Comparison of ENCODE assay signal across 20 cellular contexts in genomic region chr9:99238331-99238730, GRCh38. TPM values are rescaled to one million over a fixed set of nuclear protein-coding genes. Genes with fewer than 3 reads are reported as not detected.
DNase-seq lines count a peak whose midpoint lies in the region; ATAC-seq, FAIRE-seq and TF ChIP-seq lines count a peak whose summit lies in the region.
"Had no signal": no experiment of that assay in that cellular context is flagged by ENCODE, and none has a peak within 500 bp of the region (broad histone marks: within the 10 kb centered on the region; RNA-seq: fewer than 3 reads in every experiment).

No MANE protein-coding gene starts in this region.

- H3K9me3 Mint-ChIP-seq in activated CD4-positive, alpha-beta T cell treated with anti-CD3 and anti-CD28 coated beads for 36 hours (ENCODE audit: low read depth), result no peaks in the 10 kb centered on the region
- H3K9me3 Mint-ChIP-seq in activated B cell treated with CpG ODN at 0.5 μM for 24 hours, result no peaks in the 10 kb centered on the region
- no peaks in the 10 kb centered on the region for H3K9me3 Mint-ChIP-seq in stimulated activated effector memory CD8-positive, alpha-beta T cell treated with anti-CD3 and anti-CD28 coated beads, Interleukin-12 subunit alpha, Interleukin-12 subunit beta, amount 100 ng/mL, for 72 hours
- H3K9me3 Mint-ChIP-seq: CD14-positive monocyte; CD8-positive, alpha-beta T cell had no signal

- CTCF ChIA-PET in activated CD4-positive, alpha-beta T cell treated with anti-CD3 and anti-CD28 coated beads for 36 hours (lab: Charles Lee), result interaction anchor here (1.0 kb wide), 1 partner anchor 17 kb away, joined by 3 read pairs; the partner anchor contains the start of genes ALG2 and SEC61B
- CTCF ChIA-PET in activated B cell treated with CpG ODN at 0.5 μM for 24 hours (lab: Charles Lee), result no interaction called here

- no peak overlapping the region for H3K27ac Mint-ChIP-seq in activated CD4-positive, alpha-beta T cell treated with anti-CD3 and anti-CD28 coated beads for 36 hours
- H3K27ac Mint-ChIP-seq in activated B cell treated with CpG ODN at 0.5 μM for 24 hours, result peak overlapping the region; percentile 99
- peak overlapping the region; percentile 41 for H3K27ac Mint-ChIP-seq in stimulated activated effector memory CD8-positive, alpha-beta T cell treated with anti-CD3 and anti-CD28 coated beads, Interleukin-12 subunit alpha, Interleukin-12 subunit beta, amount 100 ng/mL, for 72 hours
- H3K27ac Mint-ChIP-seq: CD14-positive monocyte; CD8-positive, alpha-beta T cell had no signal

- POLR2A ChIA-PET in activated CD4-positive, alpha-beta T cell treated with anti-CD3 and anti-CD28 coated beads for 36 hours (lab: Charles Lee), result no interaction called here
- POLR2A ChIA-PET in activated B cell treated with CpG ODN at 0.5 μM for 24 hours (lab: Charles Lee), result interaction anchor here (0.9 to 5.1 kb wide), 3 partner anchors 15 to 28 kb away, joined by 3 to 27 read pairs (median 4); no protein-coding TSS in a partner anchor

- H3K4me3 Mint-ChIP-seq in activated CD4-positive, alpha-beta T cell treated with anti-CD3 and anti-CD28 coated beads for 36 hours, result no peak overlapping the region
- no peak overlapping the region for H3K4me3 Mint-ChIP-seq in activated B cell treated with CpG ODN at 0.5 μM for 24 hours
- no peak overlapping the region for H3K4me3 Mint-ChIP-seq in stimulated activated effector memory CD8-positive, alpha-beta T cell treated with anti-CD3 and anti-CD28 coated beads, Interleukin-12 subunit alpha, Interleukin-12 subunit beta, amount 100 ng/mL, for 72 hours
- H3K4me3 Mint-ChIP-seq: CD14-positive monocyte; CD8-positive, alpha-beta T cell had no signal

- peaks cover 32% of the 10 kb centered on the region for H3K4me1 Mint-ChIP-seq in activated CD4-positive, alpha-beta T cell treated with anti-CD3 and anti-CD28 coated beads for 36 hours
- H3K4me1 Mint-ChIP-seq in activated B cell treated with CpG ODN at 0.5 μM for 24 hours, result peaks cover 70% of the 10 kb centered on the region
- peaks cover 23% of the 10 kb centered on the region for H3K4me1 Mint-ChIP-seq in stimulated activated effector memory CD8-positive, alpha-beta T cell treated with anti-CD3 and anti-CD28 coated beads, Interleukin-12 subunit alpha, Interleukin-12 subunit beta, amount 100 ng/mL, for 72 hours

- H3K36me3 ChIP-seq in lower lobe of right lung, result peaks cover 46% of the 10 kb centered on the region
- H3K36me3 ChIP-seq in vagina, result peaks cover 0 to 14% of the 10 kb centered on the region in 2 donors
- no peaks in the 10 kb centered on the region for H3K36me3 ChIP-seq in prostate gland
- H3K36me3 ChIP-seq: HAP-1 had no signal

- no peaks in the 10 kb centered on the region for H3K9me3 ChIP-seq in lower lobe of right lung
- H3K9me3 ChIP-seq in vagina, result no peaks in the 10 kb centered on the region
- no peaks in the 10 kb centered on the region for H3K9me3 ChIP-seq in prostate gland
- H3K9me3 ChIP-seq: HAP-1 had no signal

- no peaks in the 10 kb centered on the region for H3K27me3 Mint-ChIP-seq in activated CD4-positive, alpha-beta T cell treated with anti-CD3 and anti-CD28 coated beads for 36 hours
- H3K27me3 Mint-ChIP-seq in activated B cell treated with CpG ODN at 0.5 μM for 24 hours, result no peaks in the 10 kb centered on the region

- peak; percentile 53 for ATAC-seq in activated CD4-positive, alpha-beta T cell treated with anti-CD3 and anti-CD28 coated beads for 36 hours
- ATAC-seq in activated B cell treated with CpG ODN at 0.5 μM for 24 hours (ENCODE audit: low read depth) (no peak), lower lobe of right lung (no peak)
- peak; percentile 55 for ATAC-seq in stimulated activated effector memory CD8-positive, alpha-beta T cell treated with anti-CD3 and anti-CD28 coated beads, Interleukin-12 subunit alpha, Interleukin-12 subunit beta, amount 100 ng/mL, for 72 hours
- ATAC-seq: CD8-positive, alpha-beta T cell had no signal

- H3K27me3 ChIP-seq in lower lobe of right lung (ENCODE audit: low read depth), result no peaks in the 10 kb centered on the region
- H3K27me3 ChIP-seq in vagina, result no peaks in the 10 kb centered on the region
- H3K27me3 ChIP-seq in prostate gland (replicated peaks; ENCODE audit: insufficient read depth), result no peaks in the 10 kb centered on the region

- H3K4me1 ChIP-seq in lower lobe of right lung (no peaks in the 10 kb centered on the region), vagina (no peaks in the 10 kb centered on the region), prostate gland (replicated peaks) (no peaks in the 10 kb centered on the region)

- H3K27ac ChIP-seq in lower lobe of right lung (no peak overlapping the region), vagina (no peak overlapping the region), prostate gland (no peak overlapping the region)
- H3K27ac ChIP-seq: 22Rv1 had no signal

- TF ChIP-seq POLR2A in GM12892 (IDR thresholded peaks at IDR 0.05; ENCODE audit: low read depth, low read length), result no peak
- no peak for TF ChIP-seq POLR2A in vagina (IDR thresholded peaks at IDR 0.05)
- no peak for TF ChIP-seq POLR2A in prostate gland (IDR thresholded peaks at IDR 0.05)

- DNase-seq in activated CD4-positive, alpha-beta T cell treated with anti-CD3 and anti-CD28 coated beads for 36 hours, result no peak
- DNase-seq in activated CD4-positive, alpha-beta T cell treated with anti-CD3 and anti-CD28 coated beads for 4 hours, result no peak
- DNase-seq in GM12892 (ENCODE audit: insufficient read length) (no peak), activated B cell treated with CpG ODN at 0.5 μM for 24 hours (no peak), lower lobe of right lung (no peak), vagina (ENCODE audit: extremely low spot score in 2 of 2) (no peak), prostate gland (ENCODE audit: low spot score) (no peak)
- DNase-seq in stimulated activated effector memory CD8-positive, alpha-beta T cell treated with anti-CD3 and anti-CD28 coated beads, Interleukin-12 subunit alpha, Interleukin-12 subunit beta, amount 100 ng/mL, for 72 hours (ENCODE audit: low spot score in 2 of 2), result no peak
- DNase-seq: CD8-positive, alpha-beta T cell; COR-L47; DMS153; DND-41; GDM1; GOT3 had no signal

- peak; percentile 50 for FAIRE-seq in GM12892 (lab: Jason Lieb, UNC)
- FAIRE-seq: D721Med, GM19239, HTR-8/SVneo had no signal

- intact Hi-C loops in activated CD4-positive, alpha-beta T cell treated with anti-CD3 and anti-CD28 coated beads for 36 hours (cut with DNase I, micrococcal nuclease), result loop anchor here in 1 of 2 experiments (2.0 kb wide), 1 partner anchor 14 kb away; no protein-coding TSS in a partner anchor
- intact Hi-C loops in activated B cell treated with CpG ODN at 0.5 μM for 24 hours (cut with micrococcal nuclease) (loop anchor here (5.0 kb wide), 2 partner anchors 274 to 859 kb away; partner anchors contain the start of genes ERP44 and INVS), lower lobe of right lung (cut with DNase I) (no loop called here), vagina (cut with DNase I) (no loop called here), prostate gland (cut with DNase I) (no loop called here)

- H3K4me3 ChIP-seq in lower lobe of right lung, result no peak overlapping the region
- no peak overlapping the region for H3K4me3 ChIP-seq in vagina
- no peak overlapping the region for H3K4me3 ChIP-seq in prostate gland
- H3K4me3 ChIP-seq: HAP-1 had no signal

- peaks cover 34% of the 10 kb centered on the region for H3K36me3 Mint-ChIP-seq in activated CD4-positive, alpha-beta T cell treated with anti-CD3 and anti-CD28 coated beads for 36 hours (ENCODE audit: low read depth)
- peaks cover 18% of the 10 kb centered on the region for H3K36me3 Mint-ChIP-seq in activated B cell treated with CpG ODN at 0.5 μM for 24 hours (ENCODE audit: low read depth)
- peaks cover 26% of the 10 kb centered on the region for H3K36me3 Mint-ChIP-seq in stimulated activated effector memory CD8-positive, alpha-beta T cell treated with anti-CD3 and anti-CD28 coated beads, Interleukin-12 subunit alpha, Interleukin-12 subunit beta, amount 100 ng/mL, for 72 hours

- TF ChIP-seq CTCF in activated B cell treated with CpG ODN at 0.5 μM for 24 hours (IDR thresholded peaks at IDR 0.05) (no peak), lower lobe of right lung (IDR thresholded peaks at IDR 0.05) (no peak), vagina (IDR thresholded peaks at IDR 0.05) (no peak), prostate gland (IDR thresholded peaks at IDR 0.05) (no peak)

RNA-seq across cellular contexts. Expression of gene SEC61B, which starts 16.2 kb away (rescaled TPM):
- 100 to 1,000 TPM in 1 of 2 experiments, 10 to 100 TPM in 1; 81.0 to 139 TPM for total RNA-seq in activated CD4-positive, alpha-beta T cell treated with anti-CD3 and anti-CD28 coated beads for 36 hours
- polyA plus RNA-seq in GM12892 (2012; ENCODE audit: missing spikeins), result 245 TPM
- total RNA-seq in activated B cell treated with CpG ODN at 0.5 μM for 24 hours (200 and 243 TPM in 2 replicates), lower lobe of right lung (111 TPM), vagina (80.8 TPM), prostate gland (100 to 1,000 TPM in 1 of 2 donors, 10 to 100 TPM in 1; 67.7 to 126 TPM)

RNA-seq across cellular contexts. Expression of gene ALG2, which starts 16.6 kb away (rescaled TPM):
- total RNA-seq in activated CD4-positive, alpha-beta T cell treated with anti-CD3 and anti-CD28 coated beads for 36 hours, result 10 to 100 TPM; 22.8 to 31.1 TPM
- 25.3 TPM for polyA plus RNA-seq in GM12892 (2012; ENCODE audit: missing spikeins)
- total RNA-seq in activated B cell treated with CpG ODN at 0.5 μM for 24 hours (51.9 and 54.4 TPM in 2 replicates), lower lobe of right lung (35.4 TPM), vagina (30.0 TPM), prostate gland (10 to 100 TPM; 47.0 to 64.4 TPM)

Comparison
In these comparisons a context has a peak if more than half of its experiments do, and no peak if none do; other contexts are left out.
1. ATAC-seq: peak in activated CD4-positive, alpha-beta T cell treated with anti-CD3 and anti-CD28 coated beads for 36 hours (single experiment) and stimulated activated effector memory CD8-positive, alpha-beta T cell treated with anti-CD3 and anti-CD28 coated beads, Interleukin-12 subunit alpha, Interleukin-12 subunit beta, amount 100 ng/mL, for 72 hours (single experiment); none in activated B cell treated with CpG ODN at 0.5 μM for 24 hours (single experiment) and lower lobe of right lung (0 of 2).